ENCODE assay signal across 32 cellular contexts in the genomic region with DNA sequence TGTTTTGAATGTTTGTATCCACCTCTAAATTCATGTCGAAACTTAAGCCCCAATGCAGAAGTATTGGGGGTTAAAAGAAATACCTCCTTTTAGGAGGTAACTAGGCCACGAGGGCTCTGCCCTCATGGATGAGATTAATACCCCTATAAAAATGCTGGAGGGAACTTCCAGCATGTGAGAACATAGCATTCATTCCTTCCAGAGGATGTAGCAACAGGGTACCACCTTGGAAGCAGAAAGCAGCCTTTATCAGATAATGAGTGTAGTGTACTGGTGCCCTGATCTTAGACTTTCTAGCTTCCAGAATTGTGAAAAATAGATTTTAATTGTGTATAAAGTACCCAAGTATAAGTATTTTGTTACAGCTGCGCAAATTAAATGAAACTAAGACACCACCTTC.
DNase-seq lines count a peak whose midpoint lies in the region; ATAC-seq, FAIRE-seq and TF ChIP-seq lines count a peak whose summit lies in the region.
"Had no signal": no experiment of that assay in that cellular context is flagged by ENCODE, and none has a peak within 500 bp of the region (broad histone marks: within the 10 kb centered on the region; RNA-seq: fewer than 3 reads in every experiment).

No MANE protein-coding gene starts in this region.

- no peaks in the 10 kb centered on the region for H3K79me1 ChIP-seq in trophoblast cell (ENCODE audit: low read length)

- H3K14ac ChIP-seq in trophoblast cell (ENCODE audit: low read length) = no peak overlapping the region

- H2AFZ ChIP-seq in neural progenitor cell (replicated peaks) (no peak overlapping the region), trophoblast cell (ENCODE audit: insufficient read depth, low read length, poor library complexity) (no peak overlapping the region)

- H3K4me1 ChIP-seq in neural progenitor cell (peaks cover 12% of the 10 kb centered on the region), trophoblast cell (ENCODE audit: control insufficient read depth in 1 of 2, insufficient read depth in 2 of 2, low read length in 2 of 2) (no peaks in the 10 kb centered on the region), gastroesophageal sphincter (no peaks in the 10 kb centered on the region)
- H3K4me1 ChIP-seq: A549; BE2C; BLaER1; BLaER1 treated with 17β-estradiol and CSF1 and Interleukin-3, amounts not matched to agents 10 nM and 100 nM; Caco-2 had no signal

- no peak overlapping the region for H3K4ac ChIP-seq in trophoblast cell (ENCODE audit: low read depth, low read length)

- no peak overlapping the region for H4K91ac ChIP-seq in trophoblast cell (ENCODE audit: low read depth, low read length)

- no peak overlapping the region for H2BK12ac ChIP-seq in trophoblast cell (ENCODE audit: low read length)

- peaks cover 13% of the 10 kb centered on the region for H3K36me3 ChIP-seq in neural progenitor cell
- H3K36me3 ChIP-seq in trophoblast cell (ENCODE audit: control insufficient read depth in 1 of 2, insufficient read depth in 2 of 2, low read length in 2 of 2) = no peaks in the 10 kb centered on the region
- no peaks in the 10 kb centered on the region for H3K36me3 ChIP-seq in gastroesophageal sphincter
- H3K36me3 ChIP-seq: BE2C; BLaER1; BLaER1 treated with 17β-estradiol and CSF1 and Interleukin-3, amounts not matched to agents 10 nM and 100 nM had no signal

- no peak for FAIRE-seq in urothelium cell line (lab: Jason Lieb, UNC)
- FAIRE-seq: A204.1, A549 had no signal

- peaks cover 16% of the 10 kb centered on the region for H3K9me3 Mint-ChIP-seq in neural progenitor cell

- ATAC-seq in gastroesophageal sphincter = no peak
- ATAC-seq: A549; CD8-positive, alpha-beta T cell had no signal

- DNase-seq in neural progenitor cell (ENCODE audit: low spot score) (no peak), trophoblast cell (peak; percentile 64 to 87), urothelium cell line (ENCODE audit: low spot score) (no peak)
- DNase-seq: 8988T; ACHN; AML-193; BE2C; C1 segment of cervical spinal cord; Caco-2; Calu3; CD4-positive, alpha-beta memory T cell; CD4-positive, alpha-beta T cell; CD4-positive, CD25-positive, alpha-beta regulatory T cell; CD8-positive, alpha-beta memory T cell; CD8-positive, alpha-beta T cell; COR-L47; DMS 273 treated with DMSO at 0.1 percent for 48 hours; DMS153; DMS53; DMS79; DMS79 treated with DMSO at 0.1 percent for 48 hours; DND-41; EL had no signal

- TF ChIP-seq POLR2A in gastroesophageal sphincter (IDR thresholded peaks at IDR 0.05) = no peak

- H2BK120ac ChIP-seq in trophoblast cell (ENCODE audit: insufficient read depth, low read length, poor library complexity) = no peak overlapping the region

- TF ChIP-seq CTCF in neural progenitor cell (IDR thresholded peaks at IDR 0.05) = no peak
- TF ChIP-seq CTCF in gastroesophageal sphincter (IDR thresholded peaks at IDR 0.05) = no peak

- H3K27ac ChIP-seq in neural progenitor cell (no peak overlapping the region), trophoblast cell (ENCODE audit: low read depth, low read length) (no peak overlapping the region), gastroesophageal sphincter (no peak overlapping the region)
- H3K27ac ChIP-seq: 22Rv1; A549; BLaER1; BLaER1 treated with 17β-estradiol and CSF1 and Interleukin-3, amounts not matched to agents 10 nM and 100 nM; C4-2B had no signal

- no peaks in the 10 kb centered on the region for H4K20me1 ChIP-seq in neural progenitor cell (ENCODE audit: low read depth)
- H4K20me1 ChIP-seq: BLaER1; BLaER1 treated with 17β-estradiol and CSF1 and Interleukin-3, amounts not matched to agents 10 nM and 100 nM had no signal

- no peak overlapping the region for H4K8ac ChIP-seq in trophoblast cell (ENCODE audit: low read depth, low read length)

- no peak overlapping the region for H2BK5ac ChIP-seq in trophoblast cell (ENCODE audit: low read depth, low read length, poor library complexity)

- no peak overlapping the region for H3K18ac ChIP-seq in trophoblast cell (ENCODE audit: low read length)

- H3K27me3 ChIP-seq in neural progenitor cell = no peaks in the 10 kb centered on the region
- H3K27me3 ChIP-seq in trophoblast cell (ENCODE audit: insufficient read depth, low read length) = no peaks in the 10 kb centered on the region
- no peaks in the 10 kb centered on the region for H3K27me3 ChIP-seq in gastroesophageal sphincter
- H3K27me3 ChIP-seq: BE2C; BLaER1; BLaER1 treated with 17β-estradiol and CSF1 and Interleukin-3, amounts not matched to agents 10 nM and 100 nM had no signal

- H3K36me3 Mint-ChIP-seq in neural progenitor cell = no peaks in the 10 kb centered on the region
- H3K36me3 Mint-ChIP-seq: CD14-positive monocyte; CD4-positive, CD25-positive, alpha-beta regulatory T cell had no signal

- no peak overlapping the region for H3K23ac ChIP-seq in trophoblast cell (ENCODE audit: low read length)

- H3K9ac ChIP-seq in neural progenitor cell = no peak overlapping the region
- no peak overlapping the region for H3K9ac ChIP-seq in trophoblast cell (ENCODE audit: low read length)
- H3K9ac ChIP-seq: BLaER1; BLaER1 treated with 17β-estradiol and CSF1 and Interleukin-3, amounts not matched to agents 10 nM and 100 nM had no signal

- no peak overlapping the region for H2AK5ac ChIP-seq in trophoblast cell (ENCODE audit: low read length)

- no peak overlapping the region for H4K12ac ChIP-seq in trophoblast cell (ENCODE audit: low read depth, low read length)

- H3F3A ChIP-seq in neural progenitor cell (ENCODE audit: low read depth) = no peaks in the 10 kb centered on the region

- WGBS in trophoblast cell (ENCODE audit: extremely low coverage, insufficient coverage, insufficient read length) = no CpG with 5 or more reads among the region's 3 CpGs
- 73% methylated on average over 3 of the region's 3 CpGs for WGBS in gastroesophageal sphincter (ENCODE audit: low coverage in 1 of 2), 2 donors

- peaks cover 21% of the 10 kb centered on the region for H3K4me1 Mint-ChIP-seq in neural progenitor cell
- H3K4me1 Mint-ChIP-seq: B cell, CD14-positive monocyte had no signal

- H3K4me2 ChIP-seq in neural progenitor cell = peak overlapping the region; percentile 21
- no peak overlapping the region for H3K4me2 ChIP-seq in trophoblast cell (ENCODE audit: low read length)
- H3K4me2 ChIP-seq: A549; BLaER1; BLaER1 treated with 17β-estradiol and CSF1 and Interleukin-3, amounts not matched to agents 10 nM and 100 nM had no signal

- H3K4me3 ChIP-seq in neural progenitor cell (no peak overlapping the region), trophoblast cell (ENCODE audit: low read depth, low read length) (no peak overlapping the region), gastroesophageal sphincter (no peak overlapping the region)
- H3K4me3 ChIP-seq: A549; BLaER1; BLaER1 treated with 17β-estradiol and CSF1 and Interleukin-3, amounts not matched to agents 10 nM and 100 nM had no signal

- peaks cover under 1% of the 10 kb centered on the region for H3K27me3 Mint-ChIP-seq in neural progenitor cell (ENCODE audit: insufficient read depth, low read depth)
- H3K27me3 Mint-ChIP-seq: CD4-positive, alpha-beta memory T cell; CD4-positive, alpha-beta T cell; CD8-positive, alpha-beta memory T cell had no signal

- H3K79me2 ChIP-seq in neural progenitor cell (ENCODE audit: low read depth) (peaks cover 8% of the 10 kb centered on the region), trophoblast cell (ENCODE audit: control insufficient read depth, insufficient read depth, low read length, poor library complexity) (no peaks in the 10 kb centered on the region)

- H3K4me3 Mint-ChIP-seq in neural progenitor cell = no peak overlapping the region
- H3K4me3 Mint-ChIP-seq: B cell; CD14-positive monocyte; CD4-positive, alpha-beta memory T cell; CD4-positive, alpha-beta T cell; CD4-positive, CD25-positive, alpha-beta regulatory T cell; CD8-positive, alpha-beta memory T cell; CD8-positive, alpha-beta T cell had no signal

- no peak for TF ChIP-seq EP300 in gastroesophageal sphincter (IDR thresholded peaks at IDR 0.05)

- H3K27ac Mint-ChIP-seq in neural progenitor cell = no peak overlapping the region
- H3K27ac Mint-ChIP-seq: B cell; CD14-positive monocyte; CD4-positive, alpha-beta T cell; CD4-positive, CD25-positive, alpha-beta regulatory T cell; CD8-positive, alpha-beta memory T cell; CD8-positive, alpha-beta T cell had no signal

- peaks cover 12% of the 10 kb centered on the region for H3K9me3 ChIP-seq in neural progenitor cell (ENCODE audit: low read depth)
- H3K9me3 ChIP-seq in trophoblast cell (ENCODE audit: insufficient read depth, low read depth, low read length) = peaks cover 2% of the 10 kb centered on the region
- no peaks in the 10 kb centered on the region for H3K9me3 ChIP-seq in gastroesophageal sphincter
- H3K9me3 ChIP-seq: A549, BE2C, BLaER1, Caco-2 had no signal

Comparison
In these comparisons a context has a peak if more than half of its experiments do, and no peak if none do; other contexts are left out.
1. DNase-seq: peak in trophoblast cell (2 of 2); none in neural progenitor cell (single experiment) and urothelium cell line (single experiment).